17 cellular contexts compared by ENCODE assay signal in the genomic region with DNA sequence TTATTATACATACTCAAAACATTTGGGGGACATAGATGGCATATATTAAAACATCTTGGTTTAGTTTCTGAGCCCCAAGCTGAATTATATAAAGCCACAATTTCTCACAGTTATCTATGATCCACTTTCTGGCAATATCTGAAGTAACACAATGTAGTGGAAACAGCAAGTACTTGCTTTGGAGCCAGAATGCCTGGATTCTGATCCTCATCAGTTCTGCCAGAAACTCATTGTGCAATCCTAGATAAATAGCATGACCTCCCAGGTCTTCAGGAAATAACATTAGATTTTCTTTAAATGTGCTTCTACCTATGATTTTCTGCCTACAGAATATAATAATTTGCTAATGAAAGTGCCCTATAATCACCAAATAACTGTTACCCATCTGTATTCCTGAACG.
"Had no signal": no experiment of that assay in that cellular context is flagged by ENCODE, and none has a peak within 500 bp of the region (broad histone marks: within the 10 kb centered on the region; RNA-seq: fewer than 3 reads in every experiment).

No MANE protein-coding gene starts in this region.

- H3K36me3 Mint-ChIP-seq: activated naive CD8-positive, alpha-beta T cell treated with anti-CD3 and anti-CD28 coated beads, Interleukin-2, amount 10 ng/mL, durations not matched to agents 7 days and 5 days; naive thymus-derived CD4-positive, alpha-beta T cell had no signal

- H3K27ac Mint-ChIP-seq: activated CD4-positive, alpha-beta memory T cell treated with anti-CD3 and anti-CD28 coated beads, Interleukin-2, amount 10 ng/mL, durations not matched to agents 7 days and 5 days; activated naive CD8-positive, alpha-beta T cell treated with anti-CD3 and anti-CD28 coated beads, Interleukin-2, amount 10 ng/mL, durations not matched to agents 7 days and 5 days; activated T-cell treated with anti-CD3 and anti-CD28 coated beads, Interleukin-2, amount 50 U/mL, for 72 hours; naive thymus-derived CD4-positive, alpha-beta T cell; stimulated activated naive CD8-positive, alpha-beta T cell treated with anti-CD3 and anti-CD28 coated beads, Interleukin-15, Interleukin-2, amounts not matched to agents 100 ng/mL and 50 ng/mL, for 24 hours had no signal

- H3K36me3 ChIP-seq: lower lobe of right lung, neutrophil had no signal

- H3K4me3 ChIP-seq: hepatocyte, lower lobe of right lung had no signal

- H3K9me3 ChIP-seq: lower lobe of right lung had no signal

- H2AFZ ChIP-seq: hepatocyte had no signal

- H3K27me3 ChIP-seq: hepatocyte, neutrophil had no signal

- H3K9me3 Mint-ChIP-seq: activated CD4-positive, alpha-beta memory T cell treated with anti-CD3 and anti-CD28 coated beads, Interleukin-2, amount 10 ng/mL, durations not matched to agents 7 days and 5 days; activated naive CD8-positive, alpha-beta T cell treated with anti-CD3 and anti-CD28 coated beads, Interleukin-2, amount 10 ng/mL, durations not matched to agents 7 days and 5 days; stimulated activated naive CD8-positive, alpha-beta T cell treated with anti-CD3 and anti-CD28 coated beads, Interleukin-15, Interleukin-2, amounts not matched to agents 100 ng/mL and 50 ng/mL, for 24 hours had no signal

- ATAC-seq: activated T-cell treated with anti-CD3 and anti-CD28 coated beads, Interleukin-2, amount 50 U/mL, for 72 hours; lower lobe of right lung; naive thymus-derived CD4-positive, alpha-beta T cell had no signal

- H3K27ac ChIP-seq: hepatocyte, lower lobe of right lung, neutrophil had no signal

- H3K4me3 Mint-ChIP-seq: activated CD4-positive, alpha-beta memory T cell treated with anti-CD3 and anti-CD28 coated beads, Interleukin-2, amount 10 ng/mL, durations not matched to agents 7 days and 5 days; activated naive CD8-positive, alpha-beta T cell treated with anti-CD3 and anti-CD28 coated beads, Interleukin-2, amount 10 ng/mL, durations not matched to agents 7 days and 5 days; activated T-cell treated with anti-CD3 and anti-CD28 coated beads, Interleukin-2, amount 50 U/mL, for 72 hours; naive thymus-derived CD4-positive, alpha-beta T cell; stimulated activated naive CD8-positive, alpha-beta T cell treated with anti-CD3 and anti-CD28 coated beads, Interleukin-15, Interleukin-2, amounts not matched to agents 100 ng/mL and 50 ng/mL, for 24 hours had no signal

- H3K79me2 ChIP-seq: hepatocyte had no signal

- DNase-seq: activated CD4-positive, alpha-beta memory T cell treated with anti-CD3 and anti-CD28 coated beads, Interleukin-2, amount 10 ng/mL, durations not matched to agents 7 days and 5 days; activated CD4-positive, CD25-positive, alpha-beta regulatory T cell treated with anti-CD3 and anti-CD28 coated beads, Interleukin-2, amount 50 U/mL, for 72 hours; activated CD8-positive, alpha-beta memory T cell treated with anti-CD3 and anti-CD28 coated beads, Interleukin-2, amount 50 U/mL, for 4 hours; activated gamma-delta T cell treated with Interleukin-2 at 50 U/mL for 16 hours; activated naive CD8-positive, alpha-beta T cell treated with anti-CD3 and anti-CD28 coated beads, Interleukin-2, amount 10 ng/mL, durations not matched to agents 7 days and 5 days; activated T-cell treated with anti-CD3 and anti-CD28 coated beads, Interleukin-2, amount 50 U/mL, for 72 hours; caudate nucleus; cortex of kidney; effector CD8-positive, alpha-beta T cell; lower lobe of right lung; naive thymus-derived CD4-positive, alpha-beta T cell; posterior cingulate gyrus; stimulated activated CD4-positive, alpha-beta T cell treated with anti-CD3 and anti-CD28 coated beads, Interleukin-2, amount 100 ng/mL, for 48 hours; stimulated activated CD8-positive, alpha-beta memory T cell treated with anti-CD3 and anti-CD28 coated beads, Interleukin-4, amount 100 ng/mL, for 48 hours had no signal

- H3K4me2 ChIP-seq: hepatocyte had no signal

- H3K4me1 Mint-ChIP-seq: activated CD4-positive, alpha-beta memory T cell treated with anti-CD3 and anti-CD28 coated beads, Interleukin-2, amount 10 ng/mL, durations not matched to agents 7 days and 5 days; activated naive CD8-positive, alpha-beta T cell treated with anti-CD3 and anti-CD28 coated beads, Interleukin-2, amount 10 ng/mL, durations not matched to agents 7 days and 5 days; naive thymus-derived CD4-positive, alpha-beta T cell had no signal

- H3K27me3 Mint-ChIP-seq: activated CD4-positive, alpha-beta memory T cell treated with anti-CD3 and anti-CD28 coated beads, Interleukin-2, amount 10 ng/mL, durations not matched to agents 7 days and 5 days; activated naive CD8-positive, alpha-beta T cell treated with anti-CD3 and anti-CD28 coated beads, Interleukin-2, amount 10 ng/mL, durations not matched to agents 7 days and 5 days; naive thymus-derived CD4-positive, alpha-beta T cell; stimulated activated naive CD8-positive, alpha-beta T cell treated with anti-CD3 and anti-CD28 coated beads, Interleukin-15, Interleukin-2, amounts not matched to agents 100 ng/mL and 50 ng/mL, for 24 hours had no signal

- H3K4me1 ChIP-seq: lower lobe of right lung had no signal
